ENCODE assay signal across 8 cellular contexts in genomic region chr2:165634855-165635254, GRCh38.
DNase-seq lines count a peak whose midpoint lies in the region; ATAC-seq and TF ChIP-seq lines count a peak whose summit lies in the region.
"Had no signal": no experiment of that assay in that cellular context is flagged by ENCODE, and none has a peak within 500 bp of the region (broad histone marks: within the 10 kb centered on the region; RNA-seq: fewer than 3 reads in every experiment).

No MANE protein-coding gene starts in this region.

- no peak overlapping the region for H3K27ac ChIP-seq in transverse colon

- no peak for TF ChIP-seq CTCF in brain (conservative IDR thresholded peaks at IDR 0.05)
- no peak for TF ChIP-seq CTCF in transverse colon (IDR thresholded peaks at IDR 0.05)

- peaks cover 0 to 6% (median 0%) of the 10 kb centered on the region in 4 donors for H3K4me1 ChIP-seq in transverse colon

- no peak overlapping the region for H3K4me3 ChIP-seq in transverse colon

- no peaks in the 10 kb centered on the region for H3K27me3 ChIP-seq in transverse colon

- WGBS in transverse colon (ENCODE audit: low coverage in 1 of 2), 2 donors = 17 to 33% methylated on average over 1 to 4 of the region's 4 CpGs

- intact Hi-C loops in transverse colon (cut with DNase I; ENCODE audit: low total_unique reads) = no loop called here

- H3K4me1 Mint-ChIP-seq in brain = peaks cover 79% of the 10 kb centered on the region

- ATAC-seq in GM18502 (IDR thresholded peaks at IDR 0.05; ENCODE audit: poor library complexity, unreplicated experiment) = no peak

- peak overlapping the region; percentile 68 to 97 (median 88) for H3K27ac Mint-ChIP-seq in brain
- H3K27ac Mint-ChIP-seq: activated naive CD4-positive, alpha-beta T cell treated with anti-CD3 and anti-CD28 coated beads, Interleukin-2, amount 50 U/mL, for 24 hours had no signal

- peak overlapping the region; percentile 68 to 77 (median 75) for H3K4me3 Mint-ChIP-seq in brain
- H3K4me3 Mint-ChIP-seq: activated naive CD4-positive, alpha-beta T cell treated with anti-CD3 and anti-CD28 coated beads, Interleukin-2, amount 50 U/mL, for 24 hours had no signal

- H3K9me3 Mint-ChIP-seq in brain = no peaks in the 10 kb centered on the region
- H3K9me3 Mint-ChIP-seq: activated naive CD4-positive, alpha-beta T cell treated with anti-CD3 and anti-CD28 coated beads, Interleukin-2, amount 50 U/mL, for 24 hours had no signal

- TF ChIP-seq EP300 in transverse colon (IDR thresholded peaks at IDR 0.05; ENCODE audit: low read depth) = no peak

- H3K27me3 Mint-ChIP-seq in brain = no peaks in the 10 kb centered on the region

- H3K36me3 Mint-ChIP-seq in brain = peaks cover 7% of the 10 kb centered on the region
- H3K36me3 Mint-ChIP-seq: activated naive CD4-positive, alpha-beta T cell treated with anti-CD3 and anti-CD28 coated beads, Interleukin-2, amount 50 U/mL, for 24 hours had no signal

- DNase-seq in NCI-H187 (lab: John Stamatoyannopoulos, UW) = peak; percentile 22 to 80
- peak; percentile 73 for DNase-seq in inferior parietal cortex (ENCODE audit: extremely low spot score)
- DNase-seq in transverse colon = peak; percentile 23
- DNase-seq in HK-2 (ENCODE audit: unreplicated experiment) = no peak
- no peak for DNase-seq in activated effector memory CD4-positive, alpha-beta T cell treated with Interleukin-2 at 50 U/mL for 16 hours

- H3K36me3 ChIP-seq in transverse colon = no peaks in the 10 kb centered on the region

- TF ChIP-seq POLR2A in transverse colon (IDR thresholded peaks at IDR 0.05) = no peak

- no peaks in the 10 kb centered on the region for H3K9me3 ChIP-seq in transverse colon

- in situ Hi-C loops in transverse colon (cut with MboI; ENCODE audit: low pct_ligation_motif_present in 1 of 4, low pct_unique_long_range_greater_than_20kb in 1 of 4, low sequenced_read_pairs in 3 of 4) = no loop called here

Comparison
In these comparisons a context has a peak if more than half of its experiments do, and no peak if none do; other contexts are left out.
1. DNase-seq: peak in NCI-H187 (2 of 2), inferior parietal cortex (single experiment) and transverse colon (single experiment); none in HK-2 (single experiment) and activated effector memory CD4-positive, alpha-beta T cell treated with Interleukin-2 at 50 U/mL for 16 hours (single experiment).